ENCODE assay signal across 8 cellular contexts in genomic region chr6:31620586-31621319, GRCh38. TPM values are rescaled to one million over a fixed set of nuclear protein-coding genes. Genes with fewer than 3 reads are reported as not detected.
A peak's percentile ranks its signal among the peaks of the same experiment; 100 is the strongest.
DNase-seq lines count a peak whose midpoint lies in the region; ATAC-seq and TF ChIP-seq lines count a peak whose summit lies in the region.

Gene PRRC2A, plus strand, starts transcription at chr6:31620715. Its CDS starts 2,075 bp downstream, at chr6:31622790.

- POLR2A ChIA-PET in RWPE1 (lab: Yijun Ruan, JAX; ENCODE audit: low non-redundant PET) = no interaction called here
- POLR2A ChIA-PET in activated naive CD8-positive, alpha-beta T cell treated with anti-CD3 and anti-CD28 coated beads, Interleukin-2, amount 10 ng/mL, durations not matched to agents 7 days and 5 days (lab: Charles Lee) = interaction anchor here (0.6 to 4.0 kb wide), 18 partner anchors 13 to 575 kb away, joined by 3 to 34 read pairs (median 4); partner anchors contain the start of genes BAG6, C6orf47, CSNK2B and DDX39B

- peak within 1 kb of the TSS; percentile 99 for H3K27ac ChIP-seq in DOHH2 (ENCODE audit: low read depth, low read length)
- H3K27ac ChIP-seq in RWPE1 = peak within 1 kb of the TSS; percentile 99
- H3K27ac ChIP-seq in left ventricle myocardium inferior (replicated peaks) = peak within 1 kb of the TSS; percentile 96
- H3K27ac ChIP-seq in rectal smooth muscle tissue (ENCODE audit: low read depth, low read length) = peak within 1 kb of the TSS; percentile 94

- CTCF ChIA-PET in RWPE1 (lab: Yijun Ruan, JAX) = interaction anchor here (0.9 kb wide), 1 partner anchor 22 kb away, joined by 3 read pairs; no protein-coding TSS in a partner anchor

- H3K27me3 ChIP-seq in DOHH2 (ENCODE audit: control insufficient read depth, low read length) (no peaks in the 10 kb centered on the region), left ventricle myocardium inferior (ENCODE audit: low read depth) (no peaks in the 10 kb centered on the region), rectal smooth muscle tissue (ENCODE audit: control insufficient read depth, insufficient read depth, low read length) (peaks cover 2% of the 10 kb centered on the region)

- no peaks in the 10 kb centered on the region for H3K9me3 ChIP-seq in DOHH2 (ENCODE audit: control insufficient read depth, insufficient read depth, low read length)
- no peaks in the 10 kb centered on the region for H3K9me3 ChIP-seq in left ventricle myocardium inferior (replicated peaks)

- DNase-seq in RWPE1 (ENCODE audit: low spot score) (peak; percentile 73), left ventricle myocardium inferior (peak; percentile 93), GF-D8 (lab: John Stamatoyannopoulos, UW) (no peak)
- DNase-seq in activated naive CD8-positive, alpha-beta T cell treated with anti-CD3 and anti-CD28 coated beads, Interleukin-2, amount 10 ng/mL, durations not matched to agents 7 days and 5 days = peak; percentile 91

- H3K36me3 ChIP-seq in DOHH2 (ENCODE audit: control insufficient read depth, low read length) (peaks cover 51% of the 10 kb centered on the region), left ventricle myocardium inferior (peaks cover 30% of the 10 kb centered on the region), rectal smooth muscle tissue (ENCODE audit: control insufficient read depth, insufficient read depth, low read length) (peaks cover 18% of the 10 kb centered on the region)

- H3K4me3 ChIP-seq in DOHH2 (ENCODE audit: low read length) (peak within 1 kb of the TSS; percentile 93), left ventricle myocardium inferior (peak within 1 kb of the TSS; percentile 89), rectal smooth muscle tissue (ENCODE audit: low read length) (peak within 1 kb of the TSS; percentile 95)

- no peak for TF ChIP-seq CTCF in DOHH2 (IDR thresholded peaks at IDR 0.05; ENCODE audit: low read depth, low read length, poor library complexity, severe bottlenecking)
- no peak for TF ChIP-seq CTCF in RWPE1 (conservative IDR thresholded peaks at IDR 0.05; ENCODE audit: low read depth)
- no peak for TF ChIP-seq CTCF in left ventricle myocardium inferior (IDR thresholded peaks at IDR 0.05; ENCODE audit: borderline replicate concordance)

- peaks cover 22 to 26% (median 25%) of the 10 kb centered on the region in 3 donors for H3K4me1 Mint-ChIP-seq in IgD-negative memory B cell
- H3K4me1 Mint-ChIP-seq in activated naive CD8-positive, alpha-beta T cell treated with anti-CD3 and anti-CD28 coated beads, Interleukin-2, amount 10 ng/mL, durations not matched to agents 7 days and 5 days = peaks cover 32% of the 10 kb centered on the region

- H3K4me1 ChIP-seq in DOHH2 (ENCODE audit: control insufficient read depth, low read length) = peaks cover 35% of the 10 kb centered on the region
- H3K4me1 ChIP-seq in left ventricle myocardium inferior = peaks cover 31% of the 10 kb centered on the region
- H3K4me1 ChIP-seq in rectal smooth muscle tissue (ENCODE audit: control insufficient read depth, insufficient read depth, low read length) = peaks cover 8% of the 10 kb centered on the region

- peak within 1 kb of the TSS; percentile 92 for H3K9ac ChIP-seq in rectal smooth muscle tissue (ENCODE audit: low read length)

- H3K27ac Mint-ChIP-seq in IgD-negative memory B cell = peak within 1 kb of the TSS; percentile 94 to 98 (median 97)
- peak within 1 kb of the TSS; percentile 96 for H3K27ac Mint-ChIP-seq in activated naive CD8-positive, alpha-beta T cell treated with anti-CD3 and anti-CD28 coated beads, Interleukin-2, amount 10 ng/mL, durations not matched to agents 7 days and 5 days

- peaks cover 59% of the 10 kb centered on the region for H3K79me2 ChIP-seq in DOHH2 (ENCODE audit: control insufficient read depth, low read length)

- no peaks in the 10 kb centered on the region for H3K9me2 ChIP-seq in DOHH2 (replicated peaks; ENCODE audit: control insufficient read depth, low read length)

- intact Hi-C loops in left ventricle myocardium inferior (cut with micrococcal nuclease) = no loop called here

- no peaks in the 10 kb centered on the region for H3K27me3 Mint-ChIP-seq in IgD-negative memory B cell
- H3K27me3 Mint-ChIP-seq in activated naive CD8-positive, alpha-beta T cell treated with anti-CD3 and anti-CD28 coated beads, Interleukin-2, amount 10 ng/mL, durations not matched to agents 7 days and 5 days = no peaks in the 10 kb centered on the region

- H3K4me2 ChIP-seq in DOHH2 (ENCODE audit: low read length) = peak within 1 kb of the TSS; percentile 93

- peaks cover 12% of the 10 kb centered on the region for H3F3A ChIP-seq in DOHH2 (ENCODE audit: control insufficient read depth, insufficient read depth)

- H3K36me3 Mint-ChIP-seq in IgD-negative memory B cell = no peaks in the 10 kb centered on the region
- peaks cover 26% of the 10 kb centered on the region for H3K36me3 Mint-ChIP-seq in activated naive CD8-positive, alpha-beta T cell treated with anti-CD3 and anti-CD28 coated beads, Interleukin-2, amount 10 ng/mL, durations not matched to agents 7 days and 5 days

- H3K9me3 Mint-ChIP-seq in IgD-negative memory B cell = peaks cover 0 to 2% (median 0%) of the 10 kb centered on the region in 3 donors
- H3K9me3 Mint-ChIP-seq in activated naive CD8-positive, alpha-beta T cell treated with anti-CD3 and anti-CD28 coated beads, Interleukin-2, amount 10 ng/mL, durations not matched to agents 7 days and 5 days = no peaks in the 10 kb centered on the region

- H4K20me1 ChIP-seq in DOHH2 (ENCODE audit: control insufficient read depth, insufficient read depth, low read depth, low read length) = peaks cover 14% of the 10 kb centered on the region

- peak; percentile 44 for ATAC-seq in GM21717 (IDR thresholded peaks at IDR 0.05; ENCODE audit: unreplicated experiment)
- peak; percentile 9 for ATAC-seq in activated naive CD8-positive, alpha-beta T cell treated with anti-CD3 and anti-CD28 coated beads, Interleukin-2, amount 10 ng/mL, durations not matched to agents 7 days and 5 days (ENCODE audit: low read depth)

- H3K4me3 Mint-ChIP-seq in IgD-negative memory B cell = peak within 1 kb of the TSS; percentile 88 to 100 (median 94)
- peak within 1 kb of the TSS; percentile 91 for H3K4me3 Mint-ChIP-seq in activated naive CD8-positive, alpha-beta T cell treated with anti-CD3 and anti-CD28 coated beads, Interleukin-2, amount 10 ng/mL, durations not matched to agents 7 days and 5 days

RNA-seq across cellular contexts. Expression of gene PRRC2A, which starts in this region (rescaled TPM):
- polyA plus RNA-seq in IgD-negative memory B cell = 14.3 TPM
- total RNA-seq in activated naive CD8-positive, alpha-beta T cell treated with anti-CD3 and anti-CD28 coated beads, Interleukin-2, amount 10 ng/mL, durations not matched to agents 7 days and 5 days = 100 to 1,000 TPM; 257 to 278 TPM
- total RNA-seq in left ventricle myocardium inferior = 82.4 TPM
